ENCODE assay signal across 8 cellular contexts in the genomic region with DNA sequence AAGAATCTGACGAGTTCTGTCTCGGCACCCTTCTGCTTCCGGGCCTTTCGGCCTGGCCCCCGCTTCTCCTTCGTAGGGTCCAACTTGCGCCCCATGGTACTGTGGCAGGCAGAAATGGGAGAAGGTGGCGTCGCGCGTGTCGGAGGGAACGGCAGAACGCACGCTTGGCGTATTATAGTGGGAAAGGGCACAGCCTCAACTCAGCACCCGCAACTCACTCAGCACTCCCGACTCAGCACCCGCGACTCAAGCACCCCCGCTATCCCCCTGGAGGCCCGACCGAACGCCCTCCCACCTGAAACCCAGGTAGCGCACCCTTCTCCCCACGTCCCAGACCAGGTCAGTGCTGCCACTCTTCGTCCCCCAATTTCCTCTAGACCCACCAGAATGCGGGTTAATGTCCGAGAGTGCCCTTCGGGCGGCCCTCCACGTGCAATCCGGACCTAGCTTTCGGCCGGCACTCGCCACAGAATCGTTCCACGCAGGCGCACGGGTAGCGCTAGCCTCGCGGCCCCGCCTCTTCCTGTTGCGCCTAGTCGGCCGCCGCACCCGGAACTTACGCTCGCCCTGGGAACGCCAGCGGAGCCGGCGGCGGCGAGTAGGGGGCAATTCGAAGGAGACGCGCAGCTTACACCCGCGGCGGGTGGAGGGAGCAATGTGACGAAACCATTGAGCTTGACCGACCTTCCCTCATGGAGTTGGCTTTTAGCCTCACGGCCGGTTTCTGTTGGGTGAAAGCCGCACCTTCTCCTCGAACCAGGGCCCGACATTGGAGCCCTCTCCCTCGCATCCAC. TPM values are rescaled to one million over a fixed set of nuclear protein-coding genes. Genes with fewer than 3 reads are reported as not detected.
DNase-seq lines count a peak whose midpoint lies in the region; FAIRE-seq and TF ChIP-seq lines count a peak whose summit lies in the region.

A gene (minus strand): TSS at position 468 of the 794 bp plus-strand sequence. CDS start 373 bp downstream, at position 95.

- FAIRE-seq in frontal cortex (lab: Jason Lieb, UNC) = no peak

- DNase-seq in HCEC 1CT (peak; percentile 90), NAMALWA (ENCODE audit: low spot score) (peak; percentile 94), SK-N-DZ (ENCODE audit: low spot score) (peak; percentile 92), frontal cortex (ENCODE audit: low spot score in 2 of 2) (peak; percentile 77 to 95)
- peak; percentile 62 to 81 (median 78) for DNase-seq in activated naive CD4-positive, alpha-beta T cell (lab: John Stamatoyannopoulos, UW)

- H3K27ac ChIP-seq in neutrophil = peak within 1 kb of the TSS; percentile 80

- no peaks in the 10 kb centered on the region for H3K27me3 ChIP-seq in neutrophil

- peaks cover 22% of the 10 kb centered on the region for H3K36me3 ChIP-seq in ES-I3 (ENCODE audit: insufficient read depth, low read length)
- H3K36me3 ChIP-seq in neutrophil = peaks cover 40% of the 10 kb centered on the region

- peak within 1 kb of the TSS; percentile 98 for H3K9ac ChIP-seq in ES-I3 (ENCODE audit: low read depth, low read length)

- peak within 1 kb of the TSS; percentile 80 for H3K4me3 ChIP-seq in neutrophil (ENCODE audit: low read depth in 1 of 2, low read length in 1 of 2)

- TF ChIP-seq CTCF in neutrophil (IDR thresholded peaks at IDR 0.05) = peak; percentile 34
- TF ChIP-seq CTCF in subcutaneous adipose tissue (IDR thresholded peaks at IDR 0.05; ENCODE audit: low read depth) = no peak

- H3K9me3 ChIP-seq in ES-I3 (ENCODE audit: control insufficient read depth, insufficient read depth, low read length) (no peaks in the 10 kb centered on the region), neutrophil (no peaks in the 10 kb centered on the region)

- H3K4me1 ChIP-seq in ES-I3 (ENCODE audit: insufficient read depth, low read length) = no peaks in the 10 kb centered on the region; the same call in 1 of the 2 replicates
- peaks cover 18 to 23% of the 10 kb centered on the region in 2 experiments for H3K4me1 ChIP-seq in neutrophil (ENCODE audit: control insufficient read depth in 1 of 2, insufficient read depth in 1 of 2, low read depth in 1 of 2, low read length in 1 of 2)

RNA-seq across cellular contexts. Expression of the gene that starts here (rescaled TPM):
- polyA plus RNA-seq in SK-N-DZ (2014; cell fraction: cytosol; rRNA removed) = 98.4 and 102 TPM in 2 replicates
- polyA plus RNA-seq in SK-N-DZ (2014; cell fraction: nucleus; rRNA removed) = 461 and 536 TPM in 2 replicates
- 9.4 TPM for total RNA-seq in frontal cortex
- total RNA-seq in subcutaneous adipose tissue = 10 to 100 TPM; 15.1 to 47.8 (median 23.7) TPM

Comparison
In these comparisons a context has a peak if more than half of its experiments do, and no peak if none do; other contexts are left out.
1. Peak in every context shown above with its lines: DNase-seq, H3K4me3 ChIP-seq and H3K27ac ChIP-seq.